1 cellular context compared by ENCODE assay signal in genomic region chr10:93438796-93439253, GRCh38.
TF ChIP-seq lines count a peak whose summit lies in the region.

No MANE protein-coding gene starts in this region.

TF ChIP-seq in HepG2, 621 proteins besides CTCF, POLR2A, EP300 and RAD21 (continued from another document):
- no peak for TF ChIP-seq ZNF280D (CRISPR knock-in tag; IDR thresholded peaks at IDR 0.05)
TF ChIP-seq in HepG2: peak in this region for 1.
